1 cellular context compared by ENCODE assay signal in genomic region chr17:8857919-8858318, GRCh38.
TF ChIP-seq lines count a peak whose summit lies in the region.

No MANE protein-coding gene starts in this region.

TF ChIP-seq in WTC11, 78 proteins besides CTCF, POLR2A, EP300 and RAD21 (continued from another document):
- TF ChIP-seq FOXP4 (CRISPR knock-in tag; IDR thresholded peaks at IDR 0.05) (no peak), FOXK1 (CRISPR knock-in tag; IDR thresholded peaks at IDR 0.05) (no peak), ZNF512 (CRISPR knock-in tag; IDR thresholded peaks at IDR 0.05; ENCODE audit: borderline replicate concordance) (no peak), USF2 (CRISPR knock-in tag; IDR thresholded peaks at IDR 0.05) (no peak), ZSCAN18 (CRISPR knock-in tag; IDR thresholded peaks at IDR 0.05) (no peak), ATF6 (CRISPR knock-in tag; IDR thresholded peaks at IDR 0.05) (no peak), ZBTB21 (CRISPR knock-in tag; IDR thresholded peaks at IDR 0.05; ENCODE audit: borderline replicate concordance) (no peak), JUN (CRISPR knock-in tag; IDR thresholded peaks at IDR 0.05) (no peak), ESRRA (CRISPR knock-in tag; IDR thresholded peaks at IDR 0.05; ENCODE audit: borderline replicate concordance) (no peak)
